14 cellular contexts compared by ENCODE assay signal in the genomic region with DNA sequence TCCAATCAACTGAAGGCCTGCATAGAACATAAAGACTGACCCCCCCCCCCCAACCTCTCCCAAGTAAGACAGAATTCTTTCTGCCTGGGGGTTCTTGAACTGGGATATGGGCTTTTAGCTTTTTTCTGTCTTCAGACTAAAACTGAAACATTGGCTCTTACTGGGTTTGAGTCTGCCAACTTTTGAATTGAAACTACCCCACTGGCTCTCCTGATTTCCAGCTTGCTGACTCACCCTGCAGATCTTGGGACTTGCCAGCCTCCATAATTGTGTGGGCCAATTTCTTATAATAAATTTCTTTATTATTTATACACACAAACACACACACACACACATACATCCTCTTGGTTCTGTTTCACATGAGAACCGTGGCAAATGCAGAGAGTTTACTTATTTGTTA.
DNase-seq lines count a peak whose midpoint lies in the region; TF ChIP-seq lines count a peak whose summit lies in the region.
"Had no signal": no experiment of that assay in that cellular context is flagged by ENCODE, and none has a peak within 500 bp of the region (broad histone marks: within the 10 kb centered on the region; RNA-seq: fewer than 3 reads in every experiment).

No MANE protein-coding gene starts in this region.

- DNase-seq in GM04503 (ENCODE audit: low read depth) (peak; percentile 11), adipocyte (ENCODE audit: low read depth) (peak; percentile 51), fibroblast of the conjunctiva (ENCODE audit: low read depth) (peak; percentile 34), ascending aorta (ENCODE audit: low spot score in 2 of 2) (no peak), vagina (ENCODE audit: extremely low spot score in 2 of 2) (no peak)
- DNase-seq in activated T-cell treated with anti-CD3 and anti-CD28 coated beads, Interleukin-2, amount 50 U/mL, for 48 hours: no peak
- DNase-seq: cortex of kidney; natural killer cell; NCI-H187 treated with DMSO at 0.1 percent for 48 hours; SIG-M5; stimulated activated CD4-positive, alpha-beta T cell treated with anti-CD3 and anti-CD28 coated beads, Interleukin-15, amount 100 ng/mL, for 24 hours; stomach had no signal

- H3K9me3 ChIP-seq in adipocyte (ENCODE audit: control insufficient read depth, low read length) (no peaks in the 10 kb centered on the region), skeletal muscle tissue (ENCODE audit: control insufficient read depth in 3 of 3, low read length in 3 of 3) (no peaks in the 10 kb centered on the region), ascending aorta (no peaks in the 10 kb centered on the region), vagina (no peaks in the 10 kb centered on the region)
- H3K9me3 ChIP-seq: stomach had no signal

- H3K27ac ChIP-seq in skeletal muscle tissue (ENCODE audit: low read depth, low read length) (peak overlapping the region; percentile 21), ascending aorta (peak overlapping the region in 1 of 2 donors; percentile 62), vagina (no peak overlapping the region)
- H3K27ac ChIP-seq: stomach had no signal

- H3K9ac ChIP-seq in adipocyte (ENCODE audit: low read length): no peak overlapping the region
- no peak overlapping the region for H3K9ac ChIP-seq in skeletal muscle tissue (ENCODE audit: low read depth in 1 of 3, low read length in 3 of 3)

- TF ChIP-seq POLR2A in vagina (IDR thresholded peaks at IDR 0.05): no peak

- peak overlapping the region; percentile 48 for H3K4me3 ChIP-seq in adipocyte (ENCODE audit: low read length)
- no peak overlapping the region for H3K4me3 ChIP-seq in skeletal muscle tissue (ENCODE audit: low read length in 3 of 3)
- H3K4me3 ChIP-seq in ascending aorta: no peak overlapping the region
- no peak overlapping the region for H3K4me3 ChIP-seq in vagina
- H3K4me3 ChIP-seq: GM12878, stomach had no signal

- H3K36me3 ChIP-seq in adipocyte (ENCODE audit: control insufficient read depth, insufficient read depth, low read length, severe bottlenecking): no peaks in the 10 kb centered on the region
- H3K36me3 ChIP-seq in skeletal muscle tissue (ENCODE audit: control insufficient read depth in 3 of 3, insufficient read depth in 3 of 3, low read length in 3 of 3): no peaks in the 10 kb centered on the region
- no peaks in the 10 kb centered on the region for H3K36me3 ChIP-seq in ascending aorta
- H3K36me3 ChIP-seq in vagina: no peaks in the 10 kb centered on the region
- H3K36me3 ChIP-seq: stomach had no signal

- H3K27me3 ChIP-seq in adipocyte (replicated peaks; ENCODE audit: control insufficient read depth, insufficient read depth, low read length) (no peaks in the 10 kb centered on the region), skeletal muscle tissue (ENCODE audit: control insufficient read depth in 3 of 3, insufficient read depth in 3 of 3, low read length in 3 of 3) (no peaks in the 10 kb centered on the region), ascending aorta (no peaks in the 10 kb centered on the region), vagina (no peaks in the 10 kb centered on the region)
- H3K27me3 ChIP-seq: stomach had no signal

- intact Hi-C loops in ascending aorta (cut with DNase I): no loop called here
- intact Hi-C loops in vagina (cut with DNase I): no loop called here

- H3K4me1 ChIP-seq in adipocyte (ENCODE audit: control insufficient read depth, insufficient read depth, low read length) (peaks cover 27% of the 10 kb centered on the region), skeletal muscle tissue (ENCODE audit: control insufficient read depth in 3 of 3, insufficient read depth in 3 of 3, low read length in 3 of 3) (peaks cover 10 to 25% (median 24%) of the 10 kb centered on the region in 3 donors), ascending aorta (peaks cover 0 to 7% of the 10 kb centered on the region in 2 donors), vagina (peaks cover 5% of the 10 kb centered on the region)
- H3K4me1 ChIP-seq: stomach had no signal

- no peak for TF ChIP-seq CTCF in ascending aorta (IDR thresholded peaks at IDR 0.05)
- TF ChIP-seq CTCF in vagina (IDR thresholded peaks at IDR 0.05): no peak

Comparison
In these comparisons a context has a peak if more than half of its experiments do, and no peak if none do; other contexts are left out.
1. DNase-seq: peak in GM04503 (single experiment), adipocyte (single experiment) and fibroblast of the conjunctiva (single experiment); none in ascending aorta (0 of 2), activated T-cell treated with anti-CD3 and anti-CD28 coated beads, Interleukin-2, amount 50 U/mL, for 48 hours (0 of 2) and vagina (0 of 2).